In genomic region chr5:56910123-56910951, GRCh38 we compare ENCODE assay signal across 8 cellular contexts. TPM values are rescaled to one million over a fixed set of nuclear protein-coding genes. Genes with fewer than 3 reads are reported as not detected.
A peak's percentile ranks its signal among the peaks of the same experiment; 100 is the strongest.
DNase-seq lines count a peak whose midpoint lies in the region; ATAC-seq and TF ChIP-seq lines count a peak whose summit lies in the region.

No MANE protein-coding gene starts in this region.

- H3K4me1 ChIP-seq in A673 (ENCODE audit: insufficient read depth, low read length, poor library complexity, severe bottlenecking): no peaks in the 10 kb centered on the region

- no peak for TF ChIP-seq CTCF in A673 (conservative IDR thresholded peaks at IDR 0.05; ENCODE audit: low read depth, low read length)

- peak overlapping the region; percentile 60 for H3K4me3 ChIP-seq in A673 (ENCODE audit: low read depth, low read length, poor library complexity, severe bottlenecking)

- no peaks in the 10 kb centered on the region for H3K9me3 ChIP-seq in A673 (ENCODE audit: low read depth, low read length, poor library complexity, severe bottlenecking)

- BruUV-seq in A673 (replicated peaks; lab: Mats Ljungman, UMichigan): TSS peak; percentile 84

- H3K27ac ChIP-seq in A673 (ENCODE audit: low read depth, low read length, poor library complexity, severe bottlenecking): peak overlapping the region; percentile 89

- intact Hi-C loops in A673 (cut with micrococcal nuclease; ENCODE audit: unreplicated experiment): loop anchor here (2.0 to 5.0 kb wide), 2 partner anchors 37 to 262 kb away; no protein-coding TSS in a partner anchor

- POLR2A ChIA-PET in A673 (lab: Charles Lee; ENCODE audit: low non-redundant PET): no interaction called here

- DNase-seq in A673 (ENCODE audit: low spot score): peak; percentile 30
- peak; percentile 29 for DNase-seq in NCI-H2081 treated with DMSO at 0.1 percent for 48 hours (lab: John Stamatoyannopoulos, UW)
- DNase-seq in activated T-cell treated with anti-CD3 and anti-CD28 coated beads for 48 hours (ENCODE audit: low read depth): peak; percentile 25
- DNase-seq in fibroblast of the conjunctiva (ENCODE audit: low read depth): peak; percentile 3
- DNase-seq in occipital lobe (lab: John Stamatoyannopoulos, UW): peak; percentile 68
- no peak for DNase-seq in NCI-H226

- no peaks in the 10 kb centered on the region for H3K36me3 ChIP-seq in A673 (ENCODE audit: insufficient read depth, low read length, poor library complexity, severe bottlenecking)

- no peaks in the 10 kb centered on the region for H3K27me3 ChIP-seq in A673 (replicated peaks; ENCODE audit: insufficient read depth, low read depth, low read length, poor library complexity)

- ATAC-seq in GM18502 (IDR thresholded peaks at IDR 0.05; ENCODE audit: poor library complexity, unreplicated experiment) (peak; percentile 28), HG02938 (IDR thresholded peaks at IDR 0.05; ENCODE audit: unreplicated experiment) (peak; percentile 26)

- CTCF ChIA-PET in A673 (lab: Charles Lee): no interaction called here

RNA-seq across cellular contexts. Expression of gene SETD9, which starts 0.9 kb away (rescaled TPM):
- 10.0 and 11.9 TPM in 2 replicates for total RNA-seq in A673 (2021)
- total RNA-seq in occipital lobe: 4.7 TPM

RNA-seq across cellular contexts. Expression of gene MIER3, which starts 41.6 kb away (rescaled TPM):
- total RNA-seq in A673 (2021) (26.2 and 32.5 TPM in 2 replicates), occipital lobe (54.1 TPM)
